16 cellular contexts compared by ENCODE assay signal in the genomic region with DNA sequence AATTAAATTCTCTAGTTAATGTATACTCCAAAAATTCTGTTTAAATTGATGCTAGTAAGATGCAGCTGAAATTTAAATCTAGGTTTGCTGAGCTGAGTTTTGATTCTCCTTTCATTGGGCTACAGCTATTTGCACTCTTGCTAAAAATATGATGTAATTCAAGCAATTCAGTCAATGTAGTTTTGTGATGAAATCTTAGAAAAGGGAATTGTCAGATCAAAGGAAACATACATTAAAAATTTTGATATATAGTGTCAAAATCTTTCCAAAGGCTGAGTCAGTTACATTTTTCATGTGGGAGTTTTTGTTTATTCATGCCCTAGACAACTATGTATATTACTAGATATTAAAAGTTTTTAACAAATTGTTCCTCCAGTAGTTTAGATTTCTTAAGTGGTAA.
DNase-seq lines count a peak whose midpoint lies in the region; ATAC-seq and TF ChIP-seq lines count a peak whose summit lies in the region.
"Had no signal": no experiment of that assay in that cellular context is flagged by ENCODE, and none has a peak within 500 bp of the region (broad histone marks: within the 10 kb centered on the region; RNA-seq: fewer than 3 reads in every experiment).

No MANE protein-coding gene starts in this region.

- H3K27ac ChIP-seq in right atrium auricular region (peak overlapping the region; percentile 62 to 76), SJCRH30 (peak overlapping the region; percentile 65; the same call in 1 of the 2 replicates)

- H3K36me3 ChIP-seq in right atrium auricular region: no peaks in the 10 kb centered on the region
- H3K36me3 ChIP-seq in SJCRH30: no peaks in the 10 kb centered on the region
- H3K36me3 ChIP-seq: Peyer's patch had no signal

- H3K4me1 ChIP-seq in right atrium auricular region: no peaks in the 10 kb centered on the region
- peaks cover 26% of the 10 kb centered on the region for H3K4me1 ChIP-seq in SJCRH30
- H3K4me1 ChIP-seq: Peyer's patch had no signal

- DNase-seq in right atrium auricular region (ENCODE audit: low spot score) (no peak), Right ventricle myocardium superior (no peak), SJCRH30 (no peak), fibroblast of villous mesenchyme (ENCODE audit: low read depth) (peak; percentile 39), NCI-H1436 (lab: John Stamatoyannopoulos, UW) (no peak), ACHN (no peak), KBM-7 (no peak)
- DNase-seq: amniotic stem cell; erythroblast; hypothalamus; NCI-H1694 treated with DMSO at 0.1 percent for 48 hours; NCI-H510A; Peyer's patch; stimulated activated naive CD4-positive, alpha-beta T cell treated with Interleukin-2 at 50 U/mL for 16 hours had no signal

- H3K27me3 ChIP-seq in right atrium auricular region: no peaks in the 10 kb centered on the region
- H3K27me3 ChIP-seq in SJCRH30: no peaks in the 10 kb centered on the region
- H3K27me3 ChIP-seq: Peyer's patch had no signal

- no peak for ATAC-seq in Right ventricle myocardium superior (ENCODE audit: poor library complexity)
- ATAC-seq in GM21390 (IDR thresholded peaks at IDR 0.05; ENCODE audit: unreplicated experiment): no peak
- ATAC-seq: WTC11 had no signal

- in situ Hi-C loops in ACHN (cut with HindIII; ENCODE audit: low pct_ligation_motif_present, low pct_unique_long_range_greater_than_20kb, low sequenced_read_pairs) (no loop called here), KBM-7 (cut with MboI; ENCODE audit: low pct_unique_long_range_greater_than_20kb, low sequenced_read_pairs) (no loop called here)

- H3K4me3 ChIP-seq in right atrium auricular region: no peak overlapping the region
- no peak overlapping the region for H3K4me3 ChIP-seq in SJCRH30
- H3K4me3 ChIP-seq in fibroblast of villous mesenchyme (ENCODE audit: low read depth, low read length): no peak overlapping the region
- H3K4me3 ChIP-seq: Peyer's patch had no signal

- intact Hi-C loops in Right ventricle myocardium superior (cut with DNase I): no loop called here

- no peak for TF ChIP-seq CTCF in right atrium auricular region (IDR thresholded peaks at IDR 0.05)
- TF ChIP-seq CTCF in fibroblast of villous mesenchyme (IDR thresholded peaks at IDR 0.05; ENCODE audit: insufficient read depth, low read depth, low read length): no peak

- H3K9me3 ChIP-seq in right atrium auricular region: no peaks in the 10 kb centered on the region
- H3K9me3 ChIP-seq in SJCRH30 (replicated peaks): no peaks in the 10 kb centered on the region
- H3K9me3 ChIP-seq: Peyer's patch had no signal
